In genomic region chr22:39477542-39477941, GRCh38 we compare ENCODE assay signal across 33 cellular contexts.
"Had no signal": no experiment of that assay in that cellular context is flagged by ENCODE, and none has a peak within 500 bp of the region (broad histone marks: within the 10 kb centered on the region; RNA-seq: fewer than 3 reads in every experiment).

No MANE protein-coding gene starts in this region.

- H3K4me3 ChIP-seq: adrenal gland, body of pancreas, breast epithelium had no signal

- FAIRE-seq: astrocyte, TTC549 had no signal

- H3K9me3 ChIP-seq: adrenal gland, body of pancreas, breast epithelium had no signal

- H3K27ac ChIP-seq: adrenal gland, body of pancreas, brain microvascular endothelial cell, breast epithelium, VCaP had no signal

- H3K4me1 ChIP-seq: breast epithelium had no signal

- H3K27me3 ChIP-seq: adrenal gland, body of pancreas, brain microvascular endothelial cell, breast epithelium had no signal

- ATAC-seq: activated CD8-positive, alpha-beta T cell treated with anti-CD3 and anti-CD28 coated beads for 36 hours; activated naive CD4-positive, alpha-beta T cell treated with anti-CD3 and anti-CD28 coated beads, Interleukin-2, amount 50 U/mL, for 72 hours; activated T-cell treated with anti-CD3 and anti-CD28 coated beads, Interleukin-2, amount 50 U/mL, for 4 hours; activated T-cell treated with anti-CD3 and anti-CD28 coated beads, Interleukin-2, amount 50 U/mL, for 72 hours; activated T-helper 17 cell treated with anti-CD3 and anti-CD28 coated beads, Interleukin-2, amount 50 U/mL, for 72 hours; body of pancreas had no signal

- H3K36me3 ChIP-seq: adrenal gland, brain microvascular endothelial cell, breast epithelium had no signal

- DNase-seq: activated B cell treated with CpG ODN at 0.5 μM for 24 hours; activated CD4-positive, alpha-beta memory T cell treated with anti-CD3 and anti-CD28 coated beads for 36 hours; activated CD4-positive, alpha-beta T cell treated with anti-CD3 and anti-CD28 coated beads for 4 hours; activated CD4-positive, alpha-beta T cell treated with anti-CD3 and anti-CD28 coated beads, Interleukin-2, amount 10 ng/mL, durations not matched to agents 24 days and 14 days; activated CD4-positive, alpha-beta T cell treated with anti-CD3 and anti-CD28 coated beads, Interleukin-2, amount 50 U/mL, for 1 hour; activated CD4-positive, alpha-beta T cell treated with anti-CD3 and anti-CD28 coated beads, Interleukin-2, amount 50 U/mL, for 4 hours; activated CD4-positive, CD25-positive, alpha-beta regulatory T cell treated with anti-CD3 and anti-CD28 coated beads, Interleukin-2, amount 50 U/mL, for 72 hours; activated CD8-positive, alpha-beta memory T cell treated with anti-CD3 and anti-CD28 coated beads, Interleukin-2, amount 50 U/mL, for 4 hours; activated CD8-positive, alpha-beta T cell treated with anti-CD3 and anti-CD28 coated beads for 36 hours; activated effector memory CD4-positive, alpha-beta T cell treated with anti-CD3 and anti-CD28 coated beads, Interleukin-2, amount 50 U/mL, for 16 hours; activated gamma-delta T cell treated with Interleukin-2 at 50 U/mL for 16 hours; activated naive CD4-positive, alpha-beta T cell; activated naive CD4-positive, alpha-beta T cell treated with anti-CD3 and anti-CD28 coated beads for 36 hours; activated naive CD4-positive, alpha-beta T cell treated with anti-CD3 and anti-CD28 coated beads, Interleukin-2, amount 50 U/mL, for 16 hours; activated naive CD8-positive, alpha-beta T cell treated with anti-CD3 and anti-CD28 coated beads for 36 hours; activated T-cell treated with anti-CD3 and anti-CD28 coated beads for 4 hours; activated T-cell treated with anti-CD3 and anti-CD28 coated beads, Interleukin-2, amount 50 U/mL, for 1 hour; activated T-cell treated with anti-CD3 and anti-CD28 coated beads, Interleukin-2, amount 50 U/mL, for 4 hours; activated T-cell treated with anti-CD3 and anti-CD28 coated beads, Interleukin-2, amount 50 U/mL, for 72 hours; adrenal gland; amniotic stem cell; aorta; body of pancreas; brain microvascular endothelial cell; central memory CD4-positive, alpha-beta T cell; T-helper 2 cell; T-helper 9 cell had no signal
